In genomic region chr11:46234261-46234660, GRCh38 we compare ENCODE assay signal across 2 cellular contexts.
TF ChIP-seq lines count a peak whose summit lies in the region.

No MANE protein-coding gene starts in this region.

TF ChIP-seq in IMR-90, 13 proteins besides CTCF, POLR2A, EP300 and RAD21:
- TF ChIP-seq RFX5 (IDR thresholded peaks at IDR 0.05; ENCODE audit: low read depth, low read length): no peak

TF ChIP-seq in K562, 482 proteins besides CTCF, POLR2A, EP300 and RAD21:
- no peak for TF ChIP-seq ZNF766 (CRISPR knock-in tag; conservative IDR thresholded peaks at IDR 0.05)
- no peak for TF ChIP-seq TSC22D4 (tag; IDR thresholded peaks at IDR 0.05)
- no peak for TF ChIP-seq EHMT2 (IDR thresholded peaks at IDR 0.05)
- no peak for TF ChIP-seq NFE2 (IDR thresholded peaks at IDR 0.05; ENCODE audit: low read depth)
- TF ChIP-seq RBM15 (IDR thresholded peaks at IDR 0.05; ENCODE audit: insufficient read depth, low read length): no peak
- TF ChIP-seq CTBP1 (IDR thresholded peaks at IDR 0.05; ENCODE audit: borderline replicate concordance): no peak
- no peak for TF ChIP-seq ESRRB (CRISPR knock-in tag; IDR thresholded peaks at IDR 0.05; ENCODE audit: borderline replicate concordance)
- TF ChIP-seq RBM25 (IDR thresholded peaks at IDR 0.05; ENCODE audit: low read depth, low read length, severe bottlenecking): no peak
- no peak for TF ChIP-seq ILK (tag; IDR thresholded peaks at IDR 0.05; ENCODE audit: borderline replicate concordance, low read depth)
- TF ChIP-seq CREBBP (IDR thresholded peaks at IDR 0.05; ENCODE audit: low read depth, low read length): no peak
